Comparison of ENCODE assay signal across 1 cellular context in the genomic region with DNA sequence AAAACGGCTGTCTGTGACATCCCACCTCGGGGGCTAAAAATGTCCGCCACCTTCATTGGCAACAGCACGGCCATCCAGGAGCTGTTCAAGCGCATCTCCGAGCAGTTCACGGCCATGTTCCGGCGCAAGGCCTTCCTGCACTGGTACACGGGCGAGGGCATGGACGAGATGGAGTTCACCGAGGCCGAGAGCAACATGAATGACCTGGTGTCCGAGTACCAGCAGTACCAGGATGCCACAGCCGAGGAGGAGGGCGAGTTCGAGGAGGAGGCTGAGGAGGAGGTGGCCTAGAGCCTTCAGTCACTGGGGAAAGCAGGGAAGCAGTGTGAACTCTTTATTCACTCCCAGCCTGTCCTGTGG.
A peak's percentile ranks its signal among the peaks of the same experiment; 100 is the strongest.
TF ChIP-seq lines count a peak whose summit lies in the region.

No MANE protein-coding gene starts in this region.

TF ChIP-seq in K562, 482 proteins besides CTCF, POLR2A, EP300 and RAD21:
- TF ChIP-seq CCNT2 (IDR thresholded peaks at IDR 0.05; ENCODE audit: borderline replicate concordance, extremely low read depth, insufficient read length, low read depth, low read length): peak; percentile 4
- TF ChIP-seq KDM5B (IDR thresholded peaks at IDR 0.05; ENCODE audit: insufficient replicate concordance, low read depth, low read length): peak; percentile 5
- TF ChIP-seq FIP1L1 (IDR thresholded peaks at IDR 0.05; ENCODE audit: low read depth, low read length, poor library complexity, severe bottlenecking): peak; percentile 39
- TF ChIP-seq, protein P1, sequence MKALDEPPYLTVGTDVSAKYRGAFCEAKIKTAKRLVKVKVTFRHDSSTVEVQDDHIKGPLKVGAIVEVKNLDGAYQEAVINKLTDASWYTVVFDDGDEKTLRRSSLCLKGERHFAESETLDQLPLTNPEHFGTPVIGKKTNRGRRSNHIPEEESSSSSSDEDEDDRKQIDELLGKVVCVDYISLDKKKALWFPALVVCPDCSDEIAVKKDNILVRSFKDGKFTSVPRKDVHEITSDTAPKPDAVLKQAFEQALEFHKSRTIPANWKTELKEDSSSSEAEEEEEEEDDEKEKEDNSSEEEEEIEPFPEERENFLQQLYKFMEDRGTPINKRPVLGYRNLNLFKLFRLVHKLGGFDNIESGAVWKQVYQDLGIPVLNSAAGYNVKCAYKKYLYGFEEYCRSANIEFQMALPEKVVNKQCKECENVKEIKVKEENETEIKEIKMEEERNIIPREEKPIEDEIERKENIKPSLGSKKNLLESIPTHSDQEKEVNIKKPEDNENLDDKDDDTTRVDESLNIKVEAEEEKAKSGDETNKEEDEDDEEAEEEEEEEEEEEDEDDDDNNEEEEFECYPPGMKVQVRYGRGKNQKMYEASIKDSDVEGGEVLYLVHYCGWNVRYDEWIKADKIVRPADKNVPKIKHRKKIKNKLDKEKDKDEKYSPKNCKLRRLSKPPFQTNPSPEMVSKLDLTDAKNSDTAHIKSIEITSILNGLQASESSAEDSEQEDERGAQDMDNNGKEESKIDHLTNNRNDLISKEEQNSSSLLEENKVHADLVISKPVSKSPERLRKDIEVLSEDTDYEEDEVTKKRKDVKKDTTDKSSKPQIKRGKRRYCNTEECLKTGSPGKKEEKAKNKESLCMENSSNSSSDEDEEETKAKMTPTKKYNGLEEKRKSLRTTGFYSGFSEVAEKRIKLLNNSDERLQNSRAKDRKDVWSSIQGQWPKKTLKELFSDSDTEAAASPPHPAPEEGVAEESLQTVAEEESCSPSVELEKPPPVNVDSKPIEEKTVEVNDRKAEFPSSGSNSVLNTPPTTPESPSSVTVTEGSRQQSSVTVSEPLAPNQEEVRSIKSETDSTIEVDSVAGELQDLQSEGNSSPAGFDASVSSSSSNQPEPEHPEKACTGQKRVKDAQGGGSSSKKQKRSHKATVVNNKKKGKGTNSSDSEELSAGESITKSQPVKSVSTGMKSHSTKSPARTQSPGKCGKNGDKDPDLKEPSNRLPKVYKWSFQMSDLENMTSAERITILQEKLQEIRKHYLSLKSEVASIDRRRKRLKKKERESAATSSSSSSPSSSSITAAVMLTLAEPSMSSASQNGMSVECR (CRISPR knock-in tag; IDR thresholded peaks at IDR 0.05): peak; percentile 38; the same call in 1 of the 2 replicates
- TF ChIP-seq POLR2AphosphoS5 (IDR thresholded peaks at IDR 0.05; ENCODE audit: control insufficient read depth, insufficient read depth, low read depth, low read length): 0 out of 2 replicates have a peak, but pooled peaks have one; percentile 5
- TF ChIP-seq ZFX (CRISPR knock-in tag; IDR thresholded peaks at IDR 0.05): peak; percentile 43
- TF ChIP-seq PHF8 (IDR thresholded peaks at IDR 0.05; ENCODE audit: borderline replicate concordance, low read length): peak; percentile 11; the same call in 1 of the 2 replicates
- TF ChIP-seq POLR2G (IDR thresholded peaks at IDR 0.05; ENCODE audit: low read depth, low read length): peak; percentile 79
- peak; percentile 76 for TF ChIP-seq RBFOX2 (IDR thresholded peaks at IDR 0.05; ENCODE audit: low read depth, low read length)
